ENCODE assay signal across 1 cellular context in genomic region chr7:130732980-130733865, GRCh38.
TF ChIP-seq lines count a peak whose summit lies in the region.

No MANE protein-coding gene starts in this region.

TF ChIP-seq in H1, 55 proteins besides CTCF, POLR2A, EP300 and RAD21 (continued from another document):
- TF ChIP-seq USF2 (IDR thresholded peaks at IDR 0.05; ENCODE audit: low read length) (no peak), POU5F1 (IDR thresholded peaks at IDR 0.05; ENCODE audit: low read depth, low read length) (no peak)
